In the genomic region with DNA sequence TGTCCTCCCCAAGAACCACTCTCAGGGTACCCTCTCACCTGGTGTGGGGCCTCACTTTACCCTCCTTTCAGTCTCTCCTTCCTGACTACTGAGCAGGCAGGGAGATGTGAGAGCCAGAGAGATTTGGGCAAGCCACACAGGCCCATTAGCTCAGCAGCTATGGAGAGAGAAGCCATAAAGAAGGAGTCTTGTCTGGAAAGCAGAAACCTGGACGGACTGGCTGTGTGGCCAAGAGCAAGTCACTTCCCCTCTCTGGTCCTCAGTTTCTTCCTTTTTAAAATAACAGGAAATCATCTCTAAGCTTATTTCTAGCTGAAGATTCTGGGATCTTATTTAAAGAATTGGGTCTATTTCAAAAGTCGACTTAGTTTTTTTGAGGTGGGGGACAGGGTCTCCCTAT, we compare ENCODE assay signal across 18 cellular contexts.
DNase-seq lines count a peak whose midpoint lies in the region; ATAC-seq and TF ChIP-seq lines count a peak whose summit lies in the region.
"Had no signal": no experiment of that assay in that cellular context is flagged by ENCODE, and none has a peak within 500 bp of the region (broad histone marks: within the 10 kb centered on the region; RNA-seq: fewer than 3 reads in every experiment).

No MANE protein-coding gene starts in this region.

- H2BK5ac ChIP-seq in neuronal stem cell (ENCODE audit: low read length), result no peak overlapping the region

- no peak overlapping the region for H3K14ac ChIP-seq in neuronal stem cell (ENCODE audit: low read length)

- H4K20me1 ChIP-seq in DND-41 (ENCODE audit: insufficient read depth, low read length) (no peaks in the 10 kb centered on the region), OCI-LY3 (ENCODE audit: insufficient read depth, low read length) (no peaks in the 10 kb centered on the region), hepatocyte (ENCODE audit: insufficient read depth, poor library complexity, severe bottlenecking) (no peaks in the 10 kb centered on the region)

- no peak overlapping the region for H3K9ac ChIP-seq in DND-41 (ENCODE audit: low read depth, low read length)
- no peak overlapping the region for H3K9ac ChIP-seq in OCI-LY3 (ENCODE audit: low read length)
- H3K9ac ChIP-seq in neuronal stem cell (ENCODE audit: low read depth, low read length, poor library complexity), result no peak overlapping the region

- H3K79me2 ChIP-seq in DND-41 (ENCODE audit: insufficient read depth, low read length), result no peaks in the 10 kb centered on the region
- no peaks in the 10 kb centered on the region for H3K79me2 ChIP-seq in OCI-LY3 (ENCODE audit: low read length)
- H3K79me2 ChIP-seq in hepatocyte, result no peaks in the 10 kb centered on the region

- H3K9me2 ChIP-seq in hepatocyte (replicated peaks; ENCODE audit: insufficient read depth), result no peaks in the 10 kb centered on the region

- no peak overlapping the region for H4K91ac ChIP-seq in neuronal stem cell (ENCODE audit: low read depth, low read length, poor library complexity)

- H3K9me3 ChIP-seq in DND-41 (ENCODE audit: insufficient read depth, low read length, severe bottlenecking) (no peaks in the 10 kb centered on the region), OCI-LY3 (ENCODE audit: insufficient read depth, low read length) (no peaks in the 10 kb centered on the region), hepatocyte (ENCODE audit: low read depth) (no peaks in the 10 kb centered on the region), neuronal stem cell (replicated peaks in 1 of 2; ENCODE audit: control insufficient read depth in 2 of 2, insufficient read depth in 1 of 2, low read depth in 1 of 2, low read length in 2 of 2) (peaks cover 0 to 2% of the 10 kb centered on the region in 2 donors), upper lobe of left lung (peaks cover 0 to 6% (median 0%) of the 10 kb centered on the region in 4 donors)
- H3K9me3 ChIP-seq: BE2C, Peyer's patch had no signal

- no peak overlapping the region for H3K27ac ChIP-seq in DND-41 (ENCODE audit: low read length)
- H3K27ac ChIP-seq in OCI-LY3 (ENCODE audit: low read length), result no peak overlapping the region
- H3K27ac ChIP-seq in hepatocyte, result peak overlapping the region; percentile 82
- H3K27ac ChIP-seq in neuronal stem cell (replicated peaks; ENCODE audit: low read length), result no peak overlapping the region
- H3K27ac ChIP-seq in upper lobe of left lung, result no peak overlapping the region
- H3K27ac ChIP-seq: Peyer's patch, SK-N-MC had no signal

- no peak for TF ChIP-seq EP300 in upper lobe of left lung (IDR thresholded peaks at IDR 0.05)

- DNase-seq in DND-41 (no peak), hepatocyte (ENCODE audit: low spot score) (no peak), neuronal stem cell (ENCODE audit: low spot score) (no peak), upper lobe of left lung (no peak)
- DNase-seq in activated naive CD4-positive, alpha-beta T cell treated with anti-CD3 and anti-CD28 coated beads for 36 hours, result no peak
- DNase-seq: BE2C; CD8-positive, alpha-beta memory T cell; DMS79 treated with DMSO at 0.1 percent for 48 hours; KG1; MM.1S; NCI-H2029; NCI-H526 treated with DMSO at 0.1 percent for 48 hours; SIG-M5 had no signal

- H3K27ac Mint-ChIP-seq in activated naive CD4-positive, alpha-beta T cell treated with anti-CD3 and anti-CD28 coated beads for 36 hours, result no peak overlapping the region
- H3K27ac Mint-ChIP-seq: CD8-positive, alpha-beta memory T cell had no signal

- WGBS in hepatocyte (ENCODE audit: low lambda C conversion rate, missing lambda C conversion rate), result 90% methylated on average over 2 of the region's 2 CpGs
- no CpG with 5 or more reads among the region's 2 CpGs for WGBS in neuronal stem cell (ENCODE audit: extremely low coverage in 2 of 2, insufficient read length in 2 of 2, insufficient replicate concordance in 1 of 2), 2 donors
- 85 to 89% methylated on average over 2 of the region's 2 CpGs for WGBS in upper lobe of left lung, 2 donors

- H3K4me3 Mint-ChIP-seq in activated naive CD4-positive, alpha-beta T cell treated with anti-CD3 and anti-CD28 coated beads for 36 hours, result no peak overlapping the region
- H3K4me3 Mint-ChIP-seq: CD14-positive monocyte; CD8-positive, alpha-beta memory T cell had no signal

- ATAC-seq in DND-41 (ENCODE audit: insufficient read depth, low read depth), result 0 out of 3 replicates have a peak, but pooled peaks have one; percentile 33
- ATAC-seq in HG02678 (IDR thresholded peaks at IDR 0.05; ENCODE audit: unreplicated experiment), result no peak
- ATAC-seq in upper lobe of left lung (ENCODE audit: low FRiP score in 2 of 2), result no peak

- no peak overlapping the region for H2BK120ac ChIP-seq in neuronal stem cell (ENCODE audit: low read depth, low read length)

- no peaks in the 10 kb centered on the region for H3K4me1 Mint-ChIP-seq in activated naive CD4-positive, alpha-beta T cell treated with anti-CD3 and anti-CD28 coated beads for 36 hours (ENCODE audit: low read depth)

- H2AK5ac ChIP-seq in neuronal stem cell (ENCODE audit: low read depth, low read length), result no peak overlapping the region

- TF ChIP-seq CTCF in DND-41 (IDR thresholded peaks at IDR 0.05; ENCODE audit: borderline replicate concordance, extremely low read depth, low read length, poor library complexity, severe bottlenecking), result no peak
- TF ChIP-seq CTCF in OCI-LY3 (IDR thresholded peaks at IDR 0.05; ENCODE audit: low read depth, low read length), result no peak
- TF ChIP-seq CTCF in hepatocyte (IDR thresholded peaks at IDR 0.05; ENCODE audit: poor library complexity), result no peak
- TF ChIP-seq CTCF in upper lobe of left lung (IDR thresholded peaks at IDR 0.05), result no peak

- H3K79me1 ChIP-seq in neuronal stem cell (ENCODE audit: low read depth, low read length), result no peaks in the 10 kb centered on the region

- no peak overlapping the region for H3K4ac ChIP-seq in neuronal stem cell (ENCODE audit: low read length)

- no peak for TF ChIP-seq POLR2A in upper lobe of left lung (IDR thresholded peaks at IDR 0.05)

- H3K36me3 Mint-ChIP-seq in activated naive CD4-positive, alpha-beta T cell treated with anti-CD3 and anti-CD28 coated beads for 36 hours (ENCODE audit: low read depth), result peaks cover 9% of the 10 kb centered on the region

- no peak overlapping the region for H2BK15ac ChIP-seq in neuronal stem cell (ENCODE audit: low read length)

- intact Hi-C loops in activated naive CD4-positive, alpha-beta T cell treated with anti-CD3 and anti-CD28 coated beads for 36 hours (cut with micrococcal nuclease), result no loop called here

- H3K4me3 ChIP-seq in DND-41 (ENCODE audit: low read depth in 1 of 2, low read length in 2 of 2) (no peak overlapping the region), OCI-LY3 (ENCODE audit: low read length) (no peak overlapping the region), hepatocyte (no peak overlapping the region), neuronal stem cell (ENCODE audit: low read length in 2 of 2) (no peak overlapping the region), upper lobe of left lung (no peak overlapping the region)
- H3K4me3 ChIP-seq: Peyer's patch, SK-N-MC had no signal

- H3K23ac ChIP-seq in neuronal stem cell (ENCODE audit: low read depth, low read length, poor library complexity), result no peak overlapping the region

- no peaks in the 10 kb centered on the region for H3K27me3 Mint-ChIP-seq in activated naive CD4-positive, alpha-beta T cell treated with anti-CD3 and anti-CD28 coated beads for 36 hours (ENCODE audit: low read depth)
- H3K27me3 Mint-ChIP-seq: CD8-positive, alpha-beta memory T cell had no signal

- no peaks in the 10 kb centered on the region for H3K4me1 ChIP-seq in DND-41 (ENCODE audit: insufficient read depth, low read length)
- H3K4me1 ChIP-seq in OCI-LY3 (ENCODE audit: low read length), result peaks cover 40% of the 10 kb centered on the region
- peaks cover 14% of the 10 kb centered on the region for H3K4me1 ChIP-seq in hepatocyte (ENCODE audit: insufficient read depth)
- H3K4me1 ChIP-seq in neuronal stem cell (ENCODE audit: control insufficient read depth in 2 of 2, insufficient read depth in 1 of 2, low read depth in 1 of 2, low read length in 2 of 2), result peaks cover 0 to 1% of the 10 kb centered on the region in 2 donors
- H3K4me1 ChIP-seq in upper lobe of left lung, result no peaks in the 10 kb centered on the region

- CTCF ChIA-PET in activated naive CD4-positive, alpha-beta T cell treated with anti-CD3 and anti-CD28 coated beads for 36 hours (lab: Charles Lee), result interaction anchor here (0.6 to 1.5 kb wide), 4 partner anchors 16 to 179 kb away, joined by 3 to 5 read pairs (median 5); no protein-coding TSS in a partner anchor

- H3K9me3 Mint-ChIP-seq in activated naive CD4-positive, alpha-beta T cell treated with anti-CD3 and anti-CD28 coated beads for 36 hours, result peaks cover 2% of the 10 kb centered on the region

- H3K18ac ChIP-seq in neuronal stem cell (ENCODE audit: low read length), result no peak overlapping the region

- H3K4me2 ChIP-seq in DND-41 (ENCODE audit: insufficient read depth, low read length), result no peak overlapping the region
- H3K4me2 ChIP-seq in OCI-LY3 (ENCODE audit: low read length), result no peak overlapping the region
- H3K4me2 ChIP-seq in hepatocyte, result no peak overlapping the region
- no peak overlapping the region for H3K4me2 ChIP-seq in neuronal stem cell (ENCODE audit: insufficient read depth, low read length, poor library complexity, severe bottlenecking)

- H3K27me3 ChIP-seq in DND-41 (ENCODE audit: insufficient read depth, low read length, poor library complexity) (no peaks in the 10 kb centered on the region), OCI-LY3 (ENCODE audit: low read depth, low read length) (no peaks in the 10 kb centered on the region), hepatocyte (no peaks in the 10 kb centered on the region), neuronal stem cell (ENCODE audit: control insufficient read depth in 3 of 3, insufficient read depth in 3 of 3, low read depth in 1 of 3, low read length in 3 of 3) (no peaks in the 10 kb centered on the region), upper lobe of left lung (no peaks in the 10 kb centered on the region)
- H3K27me3 ChIP-seq: BE2C, Peyer's patch had no signal

- H3K36me3 ChIP-seq in DND-41 (ENCODE audit: insufficient read depth, low read length), result peaks cover 10% of the 10 kb centered on the region; the same call in 1 of the 2 replicates
- peaks cover 4% of the 10 kb centered on the region for H3K36me3 ChIP-seq in OCI-LY3 (replicated peaks; ENCODE audit: low read depth, low read length)
- no peaks in the 10 kb centered on the region for H3K36me3 ChIP-seq in hepatocyte (replicated peaks; ENCODE audit: insufficient read depth, low read depth)
- peaks cover 3 to 12% of the 10 kb centered on the region in 2 donors for H3K36me3 ChIP-seq in neuronal stem cell (replicated peaks in 1 of 2; ENCODE audit: control insufficient read depth in 2 of 2, insufficient read depth in 2 of 2, low read length in 2 of 2)
- peaks cover 0 to 6% (median 0%) of the 10 kb centered on the region in 4 donors for H3K36me3 ChIP-seq in upper lobe of left lung

- H2AFZ ChIP-seq in DND-41 (ENCODE audit: low read depth, low read length) (no peak overlapping the region), OCI-LY3 (ENCODE audit: low read depth, low read length) (peak overlapping the region; percentile 29; the same call in 1 of the 2 replicates), hepatocyte (no peak overlapping the region), neuronal stem cell (ENCODE audit: low read length) (peak overlapping the region; percentile 37)

- no peak overlapping the region for H2BK12ac ChIP-seq in neuronal stem cell (ENCODE audit: low read length)

- no peak overlapping the region for H4K8ac ChIP-seq in neuronal stem cell (ENCODE audit: low read depth, low read length)

Comparison
In these comparisons a context has a peak if more than half of its experiments do, and no peak if none do; other contexts are left out.
1. H2AFZ ChIP-seq: peak in OCI-LY3 (single experiment) and neuronal stem cell (single experiment); none in DND-41 (single experiment) and hepatocyte (single experiment).